8 cellular contexts compared by ENCODE assay signal in the genomic region with DNA sequence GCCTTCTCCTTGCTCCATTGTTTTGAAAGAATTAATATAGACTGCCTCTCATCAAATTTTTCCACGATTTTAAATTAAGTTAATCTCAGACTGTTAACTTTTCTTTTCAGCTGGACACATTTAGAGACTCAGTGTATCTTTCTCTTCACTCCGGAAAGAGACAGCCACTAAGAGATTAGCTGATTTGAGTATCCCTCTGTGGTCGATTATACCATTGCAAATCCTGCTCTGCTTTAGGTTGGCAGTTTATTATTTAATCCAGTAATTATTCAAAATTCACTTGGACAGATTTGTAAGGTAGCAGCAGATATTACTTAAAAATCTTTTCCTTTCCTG. TPM values are rescaled to one million over a fixed set of nuclear protein-coding genes. Genes with fewer than 3 reads are reported as not detected.
DNase-seq lines count a peak whose midpoint lies in the region; ATAC-seq and TF ChIP-seq lines count a peak whose summit lies in the region.

No MANE protein-coding gene starts in this region.

- peaks cover 15% of the 10 kb centered on the region for H3K36me3 Mint-ChIP-seq in activated CD8-positive, alpha-beta T cell treated with anti-CD3 and anti-CD28 coated beads, Interleukin-2, amount 10 ng/mL, durations not matched to agents 7 days and 5 days (ENCODE audit: low read depth)

- H3K9me2 ChIP-seq in SK-N-SH, result no peaks in the 10 kb centered on the region

- H3F3A ChIP-seq in SK-N-SH (replicated peaks; ENCODE audit: insufficient read depth), result peaks cover 3% of the 10 kb centered on the region

- peak overlapping the region; percentile 100 for H3K27ac Mint-ChIP-seq in activated CD8-positive, alpha-beta T cell treated with anti-CD3 and anti-CD28 coated beads, Interleukin-2, amount 10 ng/mL, durations not matched to agents 7 days and 5 days

- H3K4me3 ChIP-seq in SK-N-SH (ENCODE audit: low read depth in 2 of 2, low read length in 1 of 2) (peak overlapping the region; percentile 94 to 96), iPS-18a (ENCODE audit: low read length) (peak overlapping the region; percentile 98)

- H4K20me1 ChIP-seq in SK-N-SH (ENCODE audit: insufficient read depth), result peaks cover 18% of the 10 kb centered on the region

- CTCF ChIA-PET in SK-N-SH (lab: Yijun Ruan, JAX), result interaction anchor here (1.4 to 2.7 kb wide), 6 partner anchors 8 to 76 kb away, joined by 5 to 22 read pairs (median 10); no protein-coding TSS in a partner anchor
- CTCF ChIA-PET in activated CD8-positive, alpha-beta T cell treated with anti-CD3 and anti-CD28 coated beads, Interleukin-2, amount 10 ng/mL, durations not matched to agents 7 days and 5 days (lab: Charles Lee), result interaction anchor here (0.6 to 3.7 kb wide), 9 partner anchors 9 to 75 kb away, joined by 3 to 28 read pairs (median 3); a partner anchor contains a TSS

- H3K27me3 Mint-ChIP-seq in activated CD8-positive, alpha-beta T cell treated with anti-CD3 and anti-CD28 coated beads, Interleukin-2, amount 10 ng/mL, durations not matched to agents 7 days and 5 days (ENCODE audit: low read depth), result no peaks in the 10 kb centered on the region

- H3K27ac ChIP-seq in SK-N-SH (ENCODE audit: low read depth in 2 of 2, low read length in 1 of 2) (peak overlapping the region; percentile 95 to 98), iPS-18a (ENCODE audit: low read length) (peak overlapping the region; percentile 56), substantia nigra (ENCODE audit: low read depth, low read length, poor library complexity, severe bottlenecking) (peak overlapping the region; percentile 95)

- H3K4me1 ChIP-seq in SK-N-SH (ENCODE audit: control insufficient read depth in 1 of 2, insufficient read depth in 2 of 2, low read depth in 1 of 2, low read length in 1 of 2), result peaks cover 0 to 11% of the 10 kb centered on the region in 2 experiments; a peak in 2 of 4 replicates
- no peaks in the 10 kb centered on the region for H3K4me1 ChIP-seq in iPS-18a (ENCODE audit: control insufficient read depth, low read depth, low read length)

- peaks cover 43% of the 10 kb centered on the region for H3K79me2 ChIP-seq in SK-N-SH (ENCODE audit: insufficient read depth)

- H3K4me3 Mint-ChIP-seq in activated CD8-positive, alpha-beta T cell treated with anti-CD3 and anti-CD28 coated beads, Interleukin-2, amount 10 ng/mL, durations not matched to agents 7 days and 5 days, result peak overlapping the region; percentile 98

- H3K9me3 ChIP-seq in SK-N-SH, result no peaks in the 10 kb centered on the region
- no peaks in the 10 kb centered on the region for H3K9me3 ChIP-seq in iPS-18a (ENCODE audit: control insufficient read depth, low read depth, low read length)

- no peak for TF ChIP-seq CTCF in SK-N-SH (IDR thresholded peaks at IDR 0.05)

- no peak for TF ChIP-seq EP300 in SK-N-SH (IDR thresholded peaks at IDR 0.05; ENCODE audit: borderline replicate concordance in 1 of 2, low read depth in 1 of 2, low read length in 1 of 2)

- H3K4me1 Mint-ChIP-seq in activated CD8-positive, alpha-beta T cell treated with anti-CD3 and anti-CD28 coated beads, Interleukin-2, amount 10 ng/mL, durations not matched to agents 7 days and 5 days (ENCODE audit: low read depth), result peaks cover 40% of the 10 kb centered on the region

- DNase-seq in SK-N-SH, result peak; percentile 14
- DNase-seq in activated CD8-positive, alpha-beta T cell treated with anti-CD3 and anti-CD28 coated beads, Interleukin-2, amount 10 ng/mL, durations not matched to agents 7 days and 5 days, result no peak
- no peak for DNase-seq in substantia nigra (lab: John Stamatoyannopoulos, UW)
- DNase-seq in dedifferentiated amniotic fluid mesenchymal stem cell (ENCODE audit: extremely low spot score), result no peak
- DNase-seq in islet precursor cell, result no peak
- no peak for DNase-seq in ecto neural progenitor cell (ENCODE audit: low spot score)

- H3K9me3 Mint-ChIP-seq in activated CD8-positive, alpha-beta T cell treated with anti-CD3 and anti-CD28 coated beads, Interleukin-2, amount 10 ng/mL, durations not matched to agents 7 days and 5 days (ENCODE audit: insufficient read depth), result no peaks in the 10 kb centered on the region

- H3K4me2 ChIP-seq in SK-N-SH, result peak overlapping the region; percentile 76

- WGBS in SK-N-SH (ENCODE audit: low lambda C conversion rate), result 1% methylated on average over 3 of the region's 3 CpGs

- H3K9ac ChIP-seq in SK-N-SH (peak overlapping the region; percentile 93), iPS-18a (ENCODE audit: low read length) (peak overlapping the region; percentile 82)

- H3K27me3 ChIP-seq in SK-N-SH (ENCODE audit: insufficient read depth), result no peaks in the 10 kb centered on the region
- H3K27me3 ChIP-seq in iPS-18a (ENCODE audit: control insufficient read depth, insufficient read depth, low read length), result no peaks in the 10 kb centered on the region

- ATAC-seq in SK-N-SH treated with all-trans-retinoic acid at 6 μM for 48 hours, result no peak
- ATAC-seq in activated CD8-positive, alpha-beta T cell treated with anti-CD3 and anti-CD28 coated beads, Interleukin-2, amount 10 ng/mL, durations not matched to agents 7 days and 5 days, result no peak

- POLR2A ChIA-PET in SK-N-SH (lab: Yijun Ruan, JAX), result interaction anchor here (0.8 to 2.5 kb wide), 4 partner anchors 11 to 76 kb away, joined by 3 to 16 read pairs (median 3); a partner anchor contains a TSS
- POLR2A ChIA-PET in activated CD8-positive, alpha-beta T cell treated with anti-CD3 and anti-CD28 coated beads, Interleukin-2, amount 10 ng/mL, durations not matched to agents 7 days and 5 days (lab: Charles Lee), result interaction anchor here (0.9 to 3.9 kb wide), 17 partner anchors 9 to 75 kb away, joined by 3 to 42 read pairs (median 7); a partner anchor contains a TSS

- TF ChIP-seq RAD21 in SK-N-SH (IDR thresholded peaks at IDR 0.05; ENCODE audit: low read length), result no peak

- H3K36me3 ChIP-seq in SK-N-SH (replicated peaks in 1 of 2; ENCODE audit: control insufficient read depth in 1 of 2, insufficient read depth in 2 of 2, low read length in 1 of 2) (peaks cover 25 to 27% of the 10 kb centered on the region in 2 experiments), iPS-18a (ENCODE audit: control insufficient read depth, low read depth, low read length) (peaks cover 23% of the 10 kb centered on the region)

- H2AFZ ChIP-seq in SK-N-SH (ENCODE audit: low read depth), result peak overlapping the region; percentile 91

TF ChIP-seq in SK-N-SH treated with all-trans-retinoic acid at 6 μM for 48 hours, 23 proteins besides CTCF, POLR2A, EP300 and RAD21 (continues in another document):
- TF ChIP-seq, protein P1, sequence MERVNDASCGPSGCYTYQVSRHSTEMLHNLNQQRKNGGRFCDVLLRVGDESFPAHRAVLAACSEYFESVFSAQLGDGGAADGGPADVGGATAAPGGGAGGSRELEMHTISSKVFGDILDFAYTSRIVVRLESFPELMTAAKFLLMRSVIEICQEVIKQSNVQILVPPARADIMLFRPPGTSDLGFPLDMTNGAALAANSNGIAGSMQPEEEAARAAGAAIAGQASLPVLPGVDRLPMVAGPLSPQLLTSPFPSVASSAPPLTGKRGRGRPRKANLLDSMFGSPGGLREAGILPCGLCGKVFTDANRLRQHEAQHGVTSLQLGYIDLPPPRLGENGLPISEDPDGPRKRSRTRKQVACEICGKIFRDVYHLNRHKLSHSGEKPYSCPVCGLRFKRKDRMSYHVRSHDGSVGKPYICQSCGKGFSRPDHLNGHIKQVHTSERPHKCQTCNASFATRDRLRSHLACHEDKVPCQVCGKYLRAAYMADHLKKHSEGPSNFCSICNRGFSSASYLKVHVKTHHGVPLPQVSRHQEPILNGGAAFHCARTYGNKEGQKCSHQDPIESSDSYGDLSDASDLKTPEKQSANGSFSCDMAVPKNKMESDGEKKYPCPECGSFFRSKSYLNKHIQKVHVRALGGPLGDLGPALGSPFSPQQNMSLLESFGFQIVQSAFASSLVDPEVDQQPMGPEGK (CRISPR knock-in tag; IDR thresholded peaks at IDR 0.05; ENCODE audit: borderline replicate concordance), result no peak
- TF ChIP-seq TCF4 (CRISPR knock-in tag; IDR thresholded peaks at IDR 0.05; ENCODE audit: borderline replicate concordance) (no peak), ZC3H10 (CRISPR knock-in tag; IDR thresholded peaks at IDR 0.05) (no peak), OSR1 (CRISPR knock-in tag; IDR thresholded peaks at IDR 0.05) (no peak), ZNF70 (CRISPR knock-in tag; IDR thresholded peaks at IDR 0.05) (no peak), ESRRG (CRISPR knock-in tag; IDR thresholded peaks at IDR 0.05) (no peak), ARNTL (CRISPR knock-in tag; IDR thresholded peaks at IDR 0.05; ENCODE audit: borderline replicate concordance, low read depth) (no peak), BACH2 (CRISPR knock-in tag; IDR thresholded peaks at IDR 0.05; ENCODE audit: borderline replicate concordance) (no peak)

RNA-seq across cellular contexts. Expression of a gene that starts 0.6 kb away (rescaled TPM):
- polyA plus RNA-seq in SK-N-SH (2012; rRNA removed), result 36.9 and 51.7 TPM in 2 replicates
- 73.4 and 85.7 TPM in 2 replicates for polyA plus RNA-seq in SK-N-SH (2012; cell fraction: cytosol; rRNA removed)
- 11.0 and 24.4 TPM in 2 replicates for polyA plus RNA-seq in SK-N-SH (2012; cell fraction: nucleus; rRNA removed)
- total RNA-seq in activated CD8-positive, alpha-beta T cell treated with anti-CD3 and anti-CD28 coated beads, Interleukin-2, amount 10 ng/mL, durations not matched to agents 7 days and 5 days, result 10 to 100 TPM; 24.1 to 25.9 TPM

RNA-seq across cellular contexts. Expression of a gene that starts 29.2 kb away (rescaled TPM):
- 0.81 and 1.0 TPM in 2 replicates for polyA plus RNA-seq in SK-N-SH (2012; rRNA removed)
- polyA plus RNA-seq in SK-N-SH (2012; cell fraction: cytosol; rRNA removed), result 1.8 and 2.0 TPM in 2 replicates
- 0.35 and 0.99 TPM in 2 replicates for polyA plus RNA-seq in SK-N-SH (2012; cell fraction: nucleus; rRNA removed)
- under 1 TPM; 0.24 to 0.86 TPM for total RNA-seq in activated CD8-positive, alpha-beta T cell treated with anti-CD3 and anti-CD28 coated beads, Interleukin-2, amount 10 ng/mL, durations not matched to agents 7 days and 5 days

RNA-seq across cellular contexts. Expression of a gene that starts 48.0 kb away (rescaled TPM):
- 5.1 and 9.3 TPM in 2 replicates for polyA plus RNA-seq in SK-N-SH (2012; rRNA removed)
- 6.3 and 6.9 TPM in 2 replicates for polyA plus RNA-seq in SK-N-SH (2012; cell fraction: cytosol; rRNA removed)
- polyA plus RNA-seq in SK-N-SH (2012; cell fraction: nucleus; rRNA removed), result 10.1 and 20.7 TPM in 2 replicates
- total RNA-seq in activated CD8-positive, alpha-beta T cell treated with anti-CD3 and anti-CD28 coated beads, Interleukin-2, amount 10 ng/mL, durations not matched to agents 7 days and 5 days, result 10 to 100 TPM; 32.9 to 37.7 TPM

RNA-seq across cellular contexts. Expression of a gene that starts 48.1 kb away (rescaled TPM):
- polyA plus RNA-seq in SK-N-SH (2012; rRNA removed), result 1.8 and 2.6 TPM in 2 replicates
- 2.6 and 3.2 TPM in 2 replicates for polyA plus RNA-seq in SK-N-SH (2012; cell fraction: cytosol; rRNA removed)
- 1.6 and 4.1 TPM in 2 replicates for polyA plus RNA-seq in SK-N-SH (2012; cell fraction: nucleus; rRNA removed)
- 10 to 100 TPM; 16.8 to 19.8 TPM for total RNA-seq in activated CD8-positive, alpha-beta T cell treated with anti-CD3 and anti-CD28 coated beads, Interleukin-2, amount 10 ng/mL, durations not matched to agents 7 days and 5 days
